ENCODE assay signal across 15 cellular contexts in genomic region chr7:30852360-30852709, GRCh38. TPM values are rescaled to one million over a fixed set of nuclear protein-coding genes. Genes with fewer than 3 reads are reported as not detected.
A peak's percentile ranks its signal among the peaks of the same experiment; 100 is the strongest.
DNase-seq lines count a peak whose midpoint lies in the region; TF ChIP-seq lines count a peak whose summit lies in the region.
"Had no signal": no experiment of that assay in that cellular context is flagged by ENCODE, and none has a peak within 500 bp of the region (broad histone marks: within the 10 kb centered on the region; RNA-seq: fewer than 3 reads in every experiment).

No MANE protein-coding gene starts in this region.

- no peak overlapping the region for H4K8ac ChIP-seq in neuronal stem cell (ENCODE audit: low read depth, low read length)

- H3K27ac ChIP-seq in WERI-Rb-1 (no peak overlapping the region), fibroblast of lung (ENCODE audit: insufficient read depth, low read length) (no peak overlapping the region), neuronal stem cell (replicated peaks; ENCODE audit: low read length) (no peak overlapping the region), uterus (peak overlapping the region; percentile 46 to 86), adrenal gland (peak overlapping the region in 1 of 5 donors; percentile 63)
- H3K27ac ChIP-seq: neutrophil had no signal

- no peak overlapping the region for H2AFZ ChIP-seq in fibroblast of lung (ENCODE audit: low read length)
- peak overlapping the region; percentile 36 for H2AFZ ChIP-seq in neuronal stem cell (ENCODE audit: low read length)

- H2BK5ac ChIP-seq in neuronal stem cell (ENCODE audit: low read length), result no peak overlapping the region

- H3K27me3 ChIP-seq in WERI-Rb-1 (ENCODE audit: insufficient read depth, low read depth, severe bottlenecking) (no peaks in the 10 kb centered on the region), fibroblast of lung (ENCODE audit: control insufficient read depth, insufficient read depth, low read length) (no peaks in the 10 kb centered on the region), neuronal stem cell (ENCODE audit: control insufficient read depth in 3 of 3, insufficient read depth in 3 of 3, low read depth in 1 of 3, low read length in 3 of 3) (no peaks in the 10 kb centered on the region), uterus (no peaks in the 10 kb centered on the region), adrenal gland (no peaks in the 10 kb centered on the region)
- H3K27me3 ChIP-seq: MG63, neutrophil had no signal

- H3K9ac ChIP-seq in fibroblast of lung (ENCODE audit: insufficient read depth, low read length), result no peak overlapping the region
- H3K9ac ChIP-seq in neuronal stem cell (ENCODE audit: low read depth, low read length, poor library complexity), result no peak overlapping the region

- H3K4me3 ChIP-seq in WERI-Rb-1 (ENCODE audit: low read depth, low read length) (no peak overlapping the region), fibroblast of lung (replicated peaks in 1 of 4; ENCODE audit: control extremely low read depth in 1 of 4, insufficient read depth in 1 of 4, low read depth in 3 of 4, low read length in 4 of 4) (no peak overlapping the region), neuronal stem cell (ENCODE audit: low read length in 2 of 2) (no peak overlapping the region), uterus (no peak overlapping the region), adrenal gland (no peak overlapping the region)
- H3K4me3 ChIP-seq: MG63 had no signal

- no peak overlapping the region for H3K23ac ChIP-seq in neuronal stem cell (ENCODE audit: low read depth, low read length, poor library complexity)

- H3K79me2 ChIP-seq in fibroblast of lung (ENCODE audit: control insufficient read depth, insufficient read depth, low read length), result no peaks in the 10 kb centered on the region

- peak overlapping the region; percentile 16 for H3K4me2 ChIP-seq in fibroblast of lung (ENCODE audit: extremely low read depth, insufficient read depth, low read length)
- H3K4me2 ChIP-seq in neuronal stem cell (ENCODE audit: insufficient read depth, low read length, poor library complexity, severe bottlenecking), result no peak overlapping the region

- no peaks in the 10 kb centered on the region for H3K36me3 ChIP-seq in WERI-Rb-1
- H3K36me3 ChIP-seq in fibroblast of lung (ENCODE audit: control insufficient read depth, insufficient read depth, low read length), result peaks cover 2% of the 10 kb centered on the region
- H3K36me3 ChIP-seq in neuronal stem cell (replicated peaks in 1 of 2; ENCODE audit: control insufficient read depth in 2 of 2, insufficient read depth in 2 of 2, low read length in 2 of 2), result no peaks in the 10 kb centered on the region
- no peaks in the 10 kb centered on the region for H3K36me3 ChIP-seq in uterus
- no peaks in the 10 kb centered on the region for H3K36me3 ChIP-seq in adrenal gland (replicated peaks in 1 of 2)
- H3K36me3 ChIP-seq: MG63, neutrophil had no signal

- TF ChIP-seq CTCF in WERI-Rb-1 (IDR thresholded peaks at IDR 0.05; ENCODE audit: low read depth, low read length) (no peak), fibroblast of lung (conservative IDR thresholded peaks at IDR 0.05 in 1 of 2, IDR thresholded peaks at IDR 0.05 in 1 of 2; ENCODE audit: low read depth in 1 of 2, low read length in 2 of 2) (no peak), uterus (IDR thresholded peaks at IDR 0.05) (no peak), adrenal gland (IDR thresholded peaks at IDR 0.05) (no peak)

- H3K4me1 ChIP-seq in fibroblast of lung (ENCODE audit: control insufficient read depth, extremely low read depth, insufficient read depth, low read length) (no peaks in the 10 kb centered on the region), neuronal stem cell (ENCODE audit: control insufficient read depth in 2 of 2, insufficient read depth in 1 of 2, low read depth in 1 of 2, low read length in 2 of 2) (peaks cover 5 to 16% of the 10 kb centered on the region in 2 donors), uterus (no peaks in the 10 kb centered on the region), adrenal gland (replicated peaks in 1 of 2) (no peaks in the 10 kb centered on the region)

- no peak overlapping the region for H4K91ac ChIP-seq in neuronal stem cell (ENCODE audit: low read depth, low read length, poor library complexity)

- H2AK5ac ChIP-seq in neuronal stem cell (ENCODE audit: low read depth, low read length), result no peak overlapping the region

- H2BK12ac ChIP-seq in neuronal stem cell (ENCODE audit: low read length), result no peak overlapping the region

- H3K9me3 ChIP-seq in WERI-Rb-1 (ENCODE audit: severe bottlenecking) (no peaks in the 10 kb centered on the region), fibroblast of lung (ENCODE audit: control insufficient read depth, insufficient read depth, low read depth, low read length) (no peaks in the 10 kb centered on the region), neuronal stem cell (replicated peaks in 1 of 2; ENCODE audit: control insufficient read depth in 2 of 2, insufficient read depth in 1 of 2, low read depth in 1 of 2, low read length in 2 of 2) (no peaks in the 10 kb centered on the region), uterus (no peaks in the 10 kb centered on the region), adrenal gland (replicated peaks in 1 of 3) (no peaks in the 10 kb centered on the region)
- H3K9me3 ChIP-seq: MG63, neutrophil had no signal

- no peak overlapping the region for H2BK120ac ChIP-seq in neuronal stem cell (ENCODE audit: low read depth, low read length)

- H3K79me1 ChIP-seq in neuronal stem cell (ENCODE audit: low read depth, low read length), result no peaks in the 10 kb centered on the region

- DNase-seq in WERI-Rb-1, result peak; percentile 59
- DNase-seq in fibroblast of lung (ENCODE audit: low read depth in 2 of 2), result no peak
- DNase-seq in neuronal stem cell (ENCODE audit: low spot score), result no peak
- DNase-seq in uterus, result no peak
- DNase-seq in stimulated activated CD4-positive, alpha-beta T cell treated with anti-CD3 and anti-CD28 coated beads, Interleukin-4, amount 100 ng/mL, for 1 hour, result no peak
- DNase-seq in KG1 (lab: John Stamatoyannopoulos, UW), result no peak
- no peak for DNase-seq in adrenal gland
- DNase-seq: activated CD4-positive, alpha-beta T cell treated with anti-CD3 and anti-CD28 coated beads, Interleukin-2, amount 10 ng/mL, durations not matched to agents 24 days and 14 days; activated T-cell treated with anti-CD3 and anti-CD28 coated beads, Interleukin-2, amount 50 U/mL, for 72 hours; DMS79; MG63; NCI-H2107; SHP77 treated with DMSO at 0.1 percent for 48 hours had no signal

- no peak for TF ChIP-seq POLR2A in uterus (IDR thresholded peaks at IDR 0.05)
- no peak for TF ChIP-seq POLR2A in adrenal gland (IDR thresholded peaks at IDR 0.05)

- H2BK15ac ChIP-seq in neuronal stem cell (ENCODE audit: low read length), result no peak overlapping the region

- intact Hi-C loops in uterus (cut with DNase I; ENCODE audit: low total_unique reads) (no loop called here), adrenal gland (cut with DNase I) (no loop called here)

- no peak overlapping the region for H3K14ac ChIP-seq in neuronal stem cell (ENCODE audit: low read length)

- H3K4ac ChIP-seq in neuronal stem cell (ENCODE audit: low read length), result no peak overlapping the region

- no CpG with 5 or more reads among the region's 4 CpGs for WGBS in neuronal stem cell (ENCODE audit: extremely low coverage in 2 of 2, insufficient read length in 2 of 2, insufficient replicate concordance in 1 of 2), 2 donors
- WGBS in adrenal gland, 4 donors, result 70 to 86% (median 81%) methylated on average over 1 to 4 of the region's 4 CpGs

- H4K20me1 ChIP-seq in fibroblast of lung (ENCODE audit: control insufficient read depth, extremely low read depth, insufficient read depth, low read length), result no peaks in the 10 kb centered on the region

- H3K18ac ChIP-seq in neuronal stem cell (ENCODE audit: low read length), result no peak overlapping the region

RNA-seq across cellular contexts. Expression of gene AQP1, which starts 59.3 kb away (rescaled TPM):
- total RNA-seq in fibroblast of lung (10.8 and 44.6 TPM in 2 replicates), uterus (100 to 1,000 TPM in 3 of 4 donors, 10 to 100 TPM in 1; 69.6 to 477 (median 370) TPM), adrenal gland (10 to 100 TPM; 23.3 to 57.8 (median 45.3) TPM)
- polyA plus RNA-seq in fibroblast of lung (13.0 and 43.2 TPM in 2 replicates), adrenal gland (10 to 100 TPM; 17.6 to 77.4 (median 23.9) TPM)
- 15.4 and 47.6 TPM in 2 replicates for polyA plus RNA-seq in fibroblast of lung (2012)
- polyA minus RNA-seq in fibroblast of lung (ENCODE audit: low replicate concordance), result 26.4 and 109 TPM in 2 replicates
- polyA plus RNA-seq in neuronal stem cell (2013, experiment 1 of 2), result 0.47 TPM
- polyA plus RNA-seq in neuronal stem cell (2013, experiment 2 of 2), result 0.46 TPM
- total RNA-seq: activated CD4-positive, alpha-beta T cell treated with anti-CD3 and anti-CD28 coated beads, Interleukin-2, amount 10 ng/mL, durations not matched to agents 24 days and 14 days had no signal
- polyA plus RNA-seq: CD14-positive monocyte had no signal

Comparison
In these comparisons a context has a peak if more than half of its experiments do, and no peak if none do; other contexts are left out.
1. H3K27ac ChIP-seq: peak in uterus (2 of 2); none in WERI-Rb-1 (single experiment), fibroblast of lung (single experiment) and neuronal stem cell (single experiment).